ENCODE assay signal across 2 cellular contexts in the genomic region with DNA sequence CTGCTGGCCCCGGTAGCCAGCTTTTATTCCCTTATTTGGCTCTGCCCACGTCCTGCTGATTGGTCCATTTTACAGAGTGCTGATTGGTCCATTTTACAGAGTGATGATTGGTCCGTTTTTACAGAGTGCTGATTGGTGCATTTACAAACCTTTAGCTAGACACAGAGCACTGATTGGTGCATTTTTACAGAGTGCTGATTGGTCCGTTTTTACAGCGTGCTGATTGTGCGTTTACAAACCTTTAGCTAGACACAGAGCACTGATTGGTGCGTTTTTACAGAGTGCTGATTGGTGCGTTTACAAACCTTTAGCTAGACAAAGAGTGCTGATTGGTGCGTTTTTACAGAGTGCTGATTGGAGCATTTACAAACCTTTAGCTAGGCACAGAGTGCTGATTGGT. TPM values are rescaled to one million over a fixed set of nuclear protein-coding genes. Genes with fewer than 3 reads are reported as not detected.
"Had no signal": no experiment of that assay in that cellular context is flagged by ENCODE, and none has a peak within 500 bp of the region (broad histone marks: within the 10 kb centered on the region; RNA-seq: fewer than 3 reads in every experiment).

No MANE protein-coding gene starts in this region.

RNA-seq across cellular contexts. Expression of a gene that starts 30.6 kb away (rescaled TPM):
- total RNA-seq: MCF 10A, NCI-H460 had no signal
